15 cellular contexts compared by ENCODE assay signal in the genomic region with DNA sequence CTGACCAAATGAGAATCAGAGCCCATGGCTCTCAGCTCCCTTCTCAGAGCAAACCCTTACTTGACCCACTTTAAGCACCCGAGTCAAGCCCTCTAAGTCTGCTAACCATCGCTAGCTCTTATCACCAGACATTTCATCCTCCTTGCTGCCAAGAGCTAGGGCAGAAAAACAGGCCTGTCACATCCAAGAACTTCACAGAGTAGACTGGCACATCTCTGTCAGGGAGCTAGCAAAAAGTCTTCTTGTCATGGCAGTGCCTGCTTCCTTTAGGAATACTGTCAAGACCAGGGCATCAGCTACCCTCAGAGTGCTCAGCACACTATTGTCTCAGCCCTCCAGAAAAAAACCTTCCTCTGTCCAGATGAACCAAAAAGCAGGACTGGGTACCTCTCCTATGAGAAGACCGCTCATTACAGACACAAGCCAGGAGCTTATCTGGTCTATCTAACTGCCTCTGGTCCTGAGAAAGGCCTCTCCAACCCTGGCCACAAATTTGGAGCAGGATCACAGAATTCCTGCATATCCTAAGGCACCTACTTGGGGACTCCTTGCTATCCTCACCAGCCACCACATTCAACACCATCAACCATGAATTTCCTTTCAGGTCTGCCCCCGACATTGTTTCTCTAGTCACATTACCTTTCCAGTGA. TPM values are rescaled to one million over a fixed set of nuclear protein-coding genes. Genes with fewer than 3 reads are reported as not detected.
DNase-seq lines count a peak whose midpoint lies in the region; ATAC-seq and TF ChIP-seq lines count a peak whose summit lies in the region.
"Had no signal": no experiment of that assay in that cellular context is flagged by ENCODE, and none has a peak within 500 bp of the region (broad histone marks: within the 10 kb centered on the region; RNA-seq: fewer than 3 reads in every experiment).

No MANE protein-coding gene starts in this region.

- H3K36me3 ChIP-seq in left ventricle myocardium inferior (peaks cover 15% of the 10 kb centered on the region), brain microvascular endothelial cell (replicated peaks) (peaks cover 3% of the 10 kb centered on the region), left lung (peaks cover 0 to 8% of the 10 kb centered on the region in 2 donors)

- ATAC-seq in left ventricle myocardium superior: peak; percentile 35
- ATAC-seq in left lung: peak; percentile 13
- no peak for ATAC-seq in HG02973 (IDR thresholded peaks at IDR 0.05; ENCODE audit: unreplicated experiment)
- ATAC-seq: activated CD4-positive, alpha-beta T cell treated with anti-CD3 and anti-CD28 coated beads for 36 hours had no signal

- intact Hi-C loops in left ventricle myocardium superior (cut with micrococcal nuclease) (no loop called here), left ventricle myocardium inferior (cut with micrococcal nuclease) (no loop called here), left lung (cut with DNase I) (no loop called here)

- DNase-seq in left ventricle myocardium superior (no peak), left ventricle myocardium inferior (no peak), brain microvascular endothelial cell (no peak), left lung (no peak), KG1 (lab: John Stamatoyannopoulos, UW) (no peak), COR-L47 (lab: John Stamatoyannopoulos, UW) (no peak)
- no peak for DNase-seq in activated CD4-positive, CD25-positive, alpha-beta regulatory T cell treated with anti-CD3 and anti-CD28 coated beads, Interleukin-2, amount 50 U/mL, for 72 hours
- DNase-seq: activated CD4-positive, alpha-beta T cell treated with anti-CD3 and anti-CD28 coated beads for 36 hours; activated T-cell treated with anti-CD3 and anti-CD28 coated beads for 4 hours; erythroblast; NCI-H1436; NCI-H524 treated with DMSO at 0.1 percent for 48 hours; stimulated activated CD4-positive, alpha-beta T cell treated with anti-CD3 and anti-CD28 coated beads, Interleukin-4, amount 100 ng/mL, for 1 hour; upper lobe of left lung had no signal

- peaks cover 35% of the 10 kb centered on the region for H3K4me1 ChIP-seq in left ventricle myocardium inferior
- peaks cover 4 to 5% of the 10 kb centered on the region in 2 donors for H3K4me1 ChIP-seq in left lung

- in situ Hi-C loops in brain microvascular endothelial cell (cut with HindIII; ENCODE audit: low pct_ligation_motif_present, low sequenced_read_pairs): no loop called here

- H3K27ac ChIP-seq in left ventricle myocardium inferior (replicated peaks) (no peak overlapping the region), brain microvascular endothelial cell (peak overlapping the region; percentile 91), left lung (peak overlapping the region in 1 of 2 donors; percentile 53)

- H3K9me3 ChIP-seq in left ventricle myocardium inferior (replicated peaks) (no peaks in the 10 kb centered on the region), left lung (no peaks in the 10 kb centered on the region)
- H3K9me3 ChIP-seq: upper lobe of left lung had no signal

- H3K27me3 ChIP-seq in left ventricle myocardium inferior (ENCODE audit: low read depth) (no peaks in the 10 kb centered on the region), brain microvascular endothelial cell (replicated peaks) (no peaks in the 10 kb centered on the region), left lung (no peaks in the 10 kb centered on the region)
- H3K27me3 ChIP-seq: upper lobe of left lung had no signal

- no peak for TF ChIP-seq CTCF in left ventricle myocardium inferior (IDR thresholded peaks at IDR 0.05; ENCODE audit: borderline replicate concordance)
- TF ChIP-seq CTCF in brain microvascular endothelial cell (IDR thresholded peaks at IDR 0.05; ENCODE audit: low read depth, low read length, missing control alignments): no peak
- no peak for TF ChIP-seq CTCF in left lung (IDR thresholded peaks at IDR 0.05)

- H3K4me3 ChIP-seq in left ventricle myocardium inferior (no peak overlapping the region), brain microvascular endothelial cell (ENCODE audit: low read depth, low read length) (no peak overlapping the region), left lung (no peak overlapping the region)
- H3K4me3 ChIP-seq: upper lobe of left lung had no signal

RNA-seq across cellular contexts. Expression of a gene that starts 26.2 kb away (rescaled TPM):
- total RNA-seq in left ventricle myocardium superior: 52.6 TPM
- 50.4 TPM for total RNA-seq in left ventricle myocardium inferior
- 10 to 100 TPM; 44.5 to 46.9 TPM for total RNA-seq in left lung
